Comparison of ENCODE assay signal across 8 cellular contexts in genomic region chr13:94548382-94549240, GRCh38. TPM values are rescaled to one million over a fixed set of nuclear protein-coding genes. Genes with fewer than 3 reads are reported as not detected.
DNase-seq lines count a peak whose midpoint lies in the region; ATAC-seq and TF ChIP-seq lines count a peak whose summit lies in the region.

No MANE protein-coding gene starts in this region.

- H3K9me3 Mint-ChIP-seq in naive thymus-derived CD4-positive, alpha-beta T cell: peaks cover 0 to 11% (median 0%) of the 10 kb centered on the region in 11 donors

- TF ChIP-seq CTCF in esophagus muscularis mucosa (IDR thresholded peaks at IDR 0.05): peak in 2 of 3 experiments; percentile 3 to 6

- H3K27me3 ChIP-seq in esophagus muscularis mucosa (no peaks in the 10 kb centered on the region), thymus (ENCODE audit: control insufficient read depth, insufficient read depth) (no peaks in the 10 kb centered on the region)
- no peaks in the 10 kb centered on the region for H3K27me3 ChIP-seq in naive thymus-derived CD4-positive, alpha-beta T cell (ENCODE audit: control insufficient read depth in 2 of 2, insufficient read depth in 2 of 2, low read length in 2 of 2)

- DNase-seq in stimulated activated CD8-positive, alpha-beta memory T cell treated with anti-CD3 and anti-CD28 coated beads, Interleukin-12 subunit alpha, Interleukin-12 subunit beta, amount 100 ng/mL, for 1 hour (ENCODE audit: low read depth): peak; percentile 25
- DNase-seq in stimulated activated CD8-positive, alpha-beta memory T cell treated with anti-CD3 and anti-CD28 coated beads, Interleukin-4, amount 100 ng/mL, for 48 hours: no peak
- peak; percentile 82 to 96 (median 96) for DNase-seq in NCI-H1417 (lab: John Stamatoyannopoulos, UW)
- peak; percentile 23 for DNase-seq in activated CD4-positive, alpha-beta T cell treated with anti-CD3 and anti-CD28 coated beads, Interleukin-2, amount 50 U/mL, for 4 hours
- no peak for DNase-seq in esophagus muscularis mucosa (ENCODE audit: extremely low spot score)
- peak in 4 of 9 donors; percentile 37 to 58 (median 50) for DNase-seq in naive thymus-derived CD4-positive, alpha-beta T cell

- peak; percentile 55 for ATAC-seq in HG02759 (IDR thresholded peaks at IDR 0.05; ENCODE audit: unreplicated experiment)
- peak; percentile 42 for ATAC-seq in naive thymus-derived CD4-positive, alpha-beta T cell

- peak overlapping the region; percentile 91 to 98 (median 96) for H3K27ac ChIP-seq in esophagus muscularis mucosa (replicated peaks in 1 of 4)
- peak overlapping the region; percentile 95 for H3K27ac ChIP-seq in naive thymus-derived CD4-positive, alpha-beta T cell (ENCODE audit: low read depth, low read length)
- peak overlapping the region; percentile 97 for H3K27ac ChIP-seq in thymus (ENCODE audit: low read depth)

- TF ChIP-seq POLR2A in esophagus muscularis mucosa (IDR thresholded peaks at IDR 0.05; ENCODE audit: low read depth): no peak

- peak overlapping the region; percentile 96 to 100 (median 99) for H3K27ac Mint-ChIP-seq in naive thymus-derived CD4-positive, alpha-beta T cell

- intact Hi-C loops in esophagus muscularis mucosa (cut with DNase I): loop anchor here (5.0 kb wide), 1 partner anchor 54 kb away; the partner anchor contains the start of gene GPR180
- intact Hi-C loops in naive thymus-derived CD4-positive, alpha-beta T cell (cut with micrococcal nuclease): loop anchor here (1.0 to 5.0 kb wide), 14 partner anchors 7 to 1129 kb away; partner anchors contain the start of genes GPR180 (in 2 of the 2), TGDS (in 2 of the 2), ABCC4 (in 1 of the 2) and DNAJC3 (in 1 of the 2)

- H3K4me3 Mint-ChIP-seq in naive thymus-derived CD4-positive, alpha-beta T cell: peak overlapping the region; percentile 88 to 100 (median 94)

- H3K4me1 Mint-ChIP-seq in naive thymus-derived CD4-positive, alpha-beta T cell: peaks cover 15 to 44% (median 30%) of the 10 kb centered on the region in 7 donors

- peaks cover 15 to 20% (median 17%) of the 10 kb centered on the region in 4 donors for H3K4me1 ChIP-seq in esophagus muscularis mucosa
- H3K4me1 ChIP-seq in naive thymus-derived CD4-positive, alpha-beta T cell (ENCODE audit: control insufficient read depth in 2 of 2, insufficient read depth in 2 of 2, low read length in 2 of 2): peaks cover 8 to 14% of the 10 kb centered on the region in 2 donors
- peaks cover 10% of the 10 kb centered on the region for H3K4me1 ChIP-seq in thymus (ENCODE audit: control insufficient read depth, insufficient read depth, low read length)

- WGBS in esophagus muscularis mucosa: 18% methylated on average over 16 of the region's 25 CpGs
- WGBS in thymus: 13% methylated on average over 25 of the region's 25 CpGs

- CTCF ChIA-PET in naive thymus-derived CD4-positive, alpha-beta T cell (lab: Charles Lee): interaction anchor here (0.9 to 1.6 kb wide), 7 partner anchors 10 to 69 kb away, joined by 3 to 7 read pairs (median 3); partner anchors contain the start of gene TGDS

- TF ChIP-seq EP300 in esophagus muscularis mucosa (IDR thresholded peaks at IDR 0.05): no peak

- H3K36me3 ChIP-seq in esophagus muscularis mucosa (no peaks in the 10 kb centered on the region), thymus (ENCODE audit: control insufficient read depth, insufficient read depth) (no peaks in the 10 kb centered on the region)
- H3K36me3 ChIP-seq in naive thymus-derived CD4-positive, alpha-beta T cell (ENCODE audit: control insufficient read depth in 2 of 3, insufficient read depth in 3 of 3, low read length in 3 of 3): peaks cover 0 to 12% (median 0%) of the 10 kb centered on the region in 3 experiments

- peak overlapping the region; percentile 71 to 79 (median 78) for H3K4me3 ChIP-seq in esophagus muscularis mucosa
- peak overlapping the region; percentile 88 for H3K4me3 ChIP-seq in naive thymus-derived CD4-positive, alpha-beta T cell (ENCODE audit: low read length)
- peak overlapping the region; percentile 80 for H3K4me3 ChIP-seq in thymus (ENCODE audit: low read length)

- H3K9me3 ChIP-seq in esophagus muscularis mucosa: no peaks in the 10 kb centered on the region
- H3K9me3 ChIP-seq in naive thymus-derived CD4-positive, alpha-beta T cell (ENCODE audit: control insufficient read depth in 2 of 3, low read length in 3 of 3): peaks cover 0 to 5% (median 0%) of the 10 kb centered on the region in 3 experiments
- H3K9me3 ChIP-seq in thymus (ENCODE audit: control insufficient read depth): no peaks in the 10 kb centered on the region

- POLR2A ChIA-PET in naive thymus-derived CD4-positive, alpha-beta T cell (lab: Charles Lee): interaction anchor here (0.6 to 2.8 kb wide), 14 partner anchors 9 to 222 kb away, joined by 3 to 32 read pairs (median 4); partner anchors contain the start of genes GPR180 and TGDS

- peaks cover 0 to 16% (median 5%) of the 10 kb centered on the region in 5 donors for H3K27me3 Mint-ChIP-seq in naive thymus-derived CD4-positive, alpha-beta T cell

- peaks cover 0 to 14% (median 0%) of the 10 kb centered on the region in 5 donors for H3K36me3 Mint-ChIP-seq in naive thymus-derived CD4-positive, alpha-beta T cell

RNA-seq across cellular contexts. Expression of gene TGDS, which starts 47.3 kb away (rescaled TPM):
- 1 to 10 TPM; 3.7 to 7.5 (median 6.2) TPM for total RNA-seq in esophagus muscularis mucosa
- 10 to 100 TPM in 3 of 5 experiments, 1 to 10 TPM in 2; 5.9 to 20.5 (median 13.7) TPM for total RNA-seq in naive thymus-derived CD4-positive, alpha-beta T cell
- polyA plus RNA-seq in naive thymus-derived CD4-positive, alpha-beta T cell: 10 to 100 TPM; 11.7 to 18.4 TPM
- polyA plus RNA-seq in thymus: 27.2 TPM

RNA-seq across cellular contexts. Expression of gene GPR180, which starts 53.0 kb away (rescaled TPM):
- 1 to 10 TPM; 2.7 to 4.7 (median 4.4) TPM for total RNA-seq in esophagus muscularis mucosa
- 1 to 10 TPM; 1.8 to 7.0 (median 5.4) TPM for total RNA-seq in naive thymus-derived CD4-positive, alpha-beta T cell
- 1 to 10 TPM; 1.3 to 1.5 TPM for polyA plus RNA-seq in naive thymus-derived CD4-positive, alpha-beta T cell
- 2.6 TPM for polyA plus RNA-seq in thymus

Comparison
In these comparisons a context has a peak if more than half of its experiments do, and no peak if none do; other contexts are left out.
1. DNase-seq: peak in stimulated activated CD8-positive, alpha-beta memory T cell treated with anti-CD3 and anti-CD28 coated beads, Interleukin-12 subunit alpha, Interleukin-12 subunit beta, amount 100 ng/mL, for 1 hour (single experiment), NCI-H1417 (3 of 3) and activated CD4-positive, alpha-beta T cell treated with anti-CD3 and anti-CD28 coated beads, Interleukin-2, amount 50 U/mL, for 4 hours (2 of 2); none in stimulated activated CD8-positive, alpha-beta memory T cell treated with anti-CD3 and anti-CD28 coated beads, Interleukin-4, amount 100 ng/mL, for 48 hours (single experiment) and esophagus muscularis mucosa (single experiment).
2. Peak in every context shown above with its lines, with median percentiles within 50 percentile points of each other: H3K27ac ChIP-seq and H3K4me3 ChIP-seq.